Comparison of ENCODE assay signal across 24 cellular contexts in genomic region chr2:145715601-145716000, GRCh38.
DNase-seq lines count a peak whose midpoint lies in the region; ATAC-seq, FAIRE-seq and TF ChIP-seq lines count a peak whose summit lies in the region.
"Had no signal": no experiment of that assay in that cellular context is flagged by ENCODE, and none has a peak within 500 bp of the region (broad histone marks: within the 10 kb centered on the region; RNA-seq: fewer than 3 reads in every experiment).

No MANE protein-coding gene starts in this region.

- H3K4me2 ChIP-seq in GM23248 (ENCODE audit: unreplicated experiment) (no peak overlapping the region), PC-3 (ENCODE audit: low read length) (no peak overlapping the region)
- H3K4me2 ChIP-seq: PC-9 had no signal

- H3F3A ChIP-seq in GM23248 (ENCODE audit: insufficient read depth) (no peaks in the 10 kb centered on the region), PC-3 (ENCODE audit: low read length, unreplicated experiment) (no peaks in the 10 kb centered on the region)

- DNase-seq in Ammon's horn (ENCODE audit: low spot score) (peak; percentile 48), GM23248 (peak; percentile 64), PC-3 (peak; percentile 13), fibroblast of pulmonary artery (ENCODE audit: low read depth) (peak; percentile 4), urothelium cell line (ENCODE audit: low spot score) (no peak)
- DNase-seq in activated naive CD8-positive, alpha-beta T cell treated with anti-CD3 and anti-CD28 coated beads, Interleukin-2, amount 50 U/mL, for 24 hours: no peak
- DNase-seq in activated T-helper 2 cell treated with anti-CD3 and anti-CD28 coated beads, Interferon-gamma antibody, Interleukin-2, Interleukin-4, amounts not matched to agents 10 μg/mL and 5 μg/mL and 100 μg/mL, durations not matched to agents 14 hours and 24 hours and 36 hours (ENCODE audit: low spot score): no peak
- DNase-seq: activated CD4-positive, alpha-beta T cell treated with anti-CD3 and anti-CD28 coated beads, Interleukin-2, amount 50 U/mL, for 48 hours; activated effector memory CD4-positive, alpha-beta T cell treated with anti-CD3 and anti-CD28 coated beads, Interleukin-2, amount 50 U/mL, for 16 hours; amniotic stem cell; BE2C; caudate nucleus; NCI-H1048; NCI-H2029 treated with DMSO at 0.1 percent for 48 hours; NCI-H774; nucleus accumbens; PC-9; stimulated activated CD4-positive, alpha-beta T cell treated with anti-CD3 and anti-CD28 coated beads, Interleukin-12 subunit alpha, Interleukin-12 subunit beta, amount 100 ng/mL, for 4 hours; stomach; upper lobe of left lung had no signal

- no peaks in the 10 kb centered on the region for H3K36me3 Mint-ChIP-seq in activated naive CD8-positive, alpha-beta T cell treated with anti-CD3 and anti-CD28 coated beads, Interleukin-2, amount 50 U/mL, for 24 hours (ENCODE audit: low read depth)
- H3K36me3 Mint-ChIP-seq in activated T-helper 2 cell treated with anti-CD3 and anti-CD28 coated beads, Interferon-gamma antibody, Interleukin-2, Interleukin-4, amounts not matched to agents 10 μg/mL and 5 μg/mL and 100 μg/mL, durations not matched to agents 14 hours and 24 hours and 36 hours (ENCODE audit: low read depth): no peaks in the 10 kb centered on the region

- no peaks in the 10 kb centered on the region for H3K4me1 Mint-ChIP-seq in activated naive CD8-positive, alpha-beta T cell treated with anti-CD3 and anti-CD28 coated beads, Interleukin-2, amount 50 U/mL, for 24 hours
- no peaks in the 10 kb centered on the region for H3K4me1 Mint-ChIP-seq in activated T-helper 2 cell treated with anti-CD3 and anti-CD28 coated beads, Interferon-gamma antibody, Interleukin-2, Interleukin-4, amounts not matched to agents 10 μg/mL and 5 μg/mL and 100 μg/mL, durations not matched to agents 14 hours and 24 hours and 36 hours (ENCODE audit: low read depth)
- H3K4me1 Mint-ChIP-seq: IgD-negative memory B cell had no signal

- H3K27me3 ChIP-seq in GM23248 (replicated peaks; ENCODE audit: insufficient read depth) (no peaks in the 10 kb centered on the region), PC-3 (ENCODE audit: low read length) (no peaks in the 10 kb centered on the region)
- H3K27me3 ChIP-seq: BE2C, stomach, upper lobe of left lung had no signal

- in situ Hi-C loops in GM23248 (cut with MboI): no loop called here

- CTCF ChIA-PET in PC-3 (lab: Charles Lee): no interaction called here

- WGBS in GM23248 (ENCODE audit: low coverage in 1 of 2, low lambda C conversion rate in 2 of 2, missing lambda C conversion rate in 2 of 2), 2 experiments: 10 to 11% methylated on average over 2 of the region's 2 CpGs

- intact Hi-C loops in PC-3 (cut with micrococcal nuclease): no loop called here
- intact Hi-C loops in activated T-helper 2 cell treated with anti-CD3 and anti-CD28 coated beads, Interferon-gamma antibody, Interleukin-2, Interleukin-4, amounts not matched to agents 10 μg/mL and 5 μg/mL and 100 μg/mL, durations not matched to agents 14 hours and 24 hours and 36 hours (cut with micrococcal nuclease): no loop called here

- H3K27ac ChIP-seq in GM23248: no peak overlapping the region
- H3K27ac ChIP-seq in PC-3 (ENCODE audit: low read length): no peak overlapping the region
- H3K27ac ChIP-seq: epithelial cell of prostate, PC-9, stomach, upper lobe of left lung had no signal

- peaks cover 4% of the 10 kb centered on the region for H3K9me3 Mint-ChIP-seq in activated naive CD8-positive, alpha-beta T cell treated with anti-CD3 and anti-CD28 coated beads, Interleukin-2, amount 50 U/mL, for 24 hours
- H3K9me3 Mint-ChIP-seq in activated T-helper 2 cell treated with anti-CD3 and anti-CD28 coated beads, Interferon-gamma antibody, Interleukin-2, Interleukin-4, amounts not matched to agents 10 μg/mL and 5 μg/mL and 100 μg/mL, durations not matched to agents 14 hours and 24 hours and 36 hours: no peaks in the 10 kb centered on the region

- H3K9me3 ChIP-seq in GM23248 (ENCODE audit: low read depth) (no peaks in the 10 kb centered on the region), PC-3 (ENCODE audit: low read length) (no peaks in the 10 kb centered on the region)
- H3K9me3 ChIP-seq: BE2C had no signal

- H3K79me2 ChIP-seq in GM23248 (ENCODE audit: insufficient read depth): no peaks in the 10 kb centered on the region
- no peaks in the 10 kb centered on the region for H3K79me2 ChIP-seq in PC-3 (ENCODE audit: low read length)

- H2AFZ ChIP-seq in GM23248 (peak overlapping the region; percentile 54), PC-3 (ENCODE audit: low read length) (no peak overlapping the region)

- H4K20me1 ChIP-seq in GM23248 (ENCODE audit: insufficient read depth): no peaks in the 10 kb centered on the region
- no peaks in the 10 kb centered on the region for H4K20me1 ChIP-seq in PC-3 (ENCODE audit: low read length)

- no peak for ATAC-seq in PC-3
- no peak for ATAC-seq in activated naive CD8-positive, alpha-beta T cell treated with anti-CD3 and anti-CD28 coated beads, Interleukin-2, amount 50 U/mL, for 24 hours

- TF ChIP-seq CTCF in PC-3 (conservative IDR thresholded peaks at IDR 0.05; ENCODE audit: low read depth, low read length) (no peak), fibroblast of pulmonary artery (IDR thresholded peaks at IDR 0.05; ENCODE audit: low read length, missing control alignments) (no peak)

- no peaks in the 10 kb centered on the region for H3K36me3 ChIP-seq in GM23248 (ENCODE audit: low read depth)
- H3K36me3 ChIP-seq in PC-3 (ENCODE audit: low read depth, low read length): no peaks in the 10 kb centered on the region
- H3K36me3 ChIP-seq: BE2C, stomach, upper lobe of left lung had no signal

- POLR2A ChIA-PET in PC-3 (lab: Charles Lee; ENCODE audit: unreplicated experiment): no interaction called here

- no peak for FAIRE-seq in urothelium cell line (lab: Jason Lieb, UNC)
- FAIRE-seq: GM18507 had no signal

- no peaks in the 10 kb centered on the region for H3K27me3 Mint-ChIP-seq in activated naive CD8-positive, alpha-beta T cell treated with anti-CD3 and anti-CD28 coated beads, Interleukin-2, amount 50 U/mL, for 24 hours
- no peaks in the 10 kb centered on the region for H3K27me3 Mint-ChIP-seq in activated T-helper 2 cell treated with anti-CD3 and anti-CD28 coated beads, Interferon-gamma antibody, Interleukin-2, Interleukin-4, amounts not matched to agents 10 μg/mL and 5 μg/mL and 100 μg/mL, durations not matched to agents 14 hours and 24 hours and 36 hours (ENCODE audit: low read depth)
- H3K27me3 Mint-ChIP-seq: IgD-negative memory B cell had no signal

- no peak overlapping the region for H3K4me3 Mint-ChIP-seq in activated naive CD8-positive, alpha-beta T cell treated with anti-CD3 and anti-CD28 coated beads, Interleukin-2, amount 50 U/mL, for 24 hours
- H3K4me3 Mint-ChIP-seq in activated T-helper 2 cell treated with anti-CD3 and anti-CD28 coated beads, Interferon-gamma antibody, Interleukin-2, Interleukin-4, amounts not matched to agents 10 μg/mL and 5 μg/mL and 100 μg/mL, durations not matched to agents 14 hours and 24 hours and 36 hours (ENCODE audit: low read depth): no peak overlapping the region
- H3K4me3 Mint-ChIP-seq: IgD-negative memory B cell had no signal

- H3K9ac ChIP-seq in GM23248: no peak overlapping the region
- no peak overlapping the region for H3K9ac ChIP-seq in PC-3 (ENCODE audit: low read length)

- no peaks in the 10 kb centered on the region for H3K4me1 ChIP-seq in GM23248 (ENCODE audit: insufficient read depth)
- no peaks in the 10 kb centered on the region for H3K4me1 ChIP-seq in PC-3 (ENCODE audit: insufficient read depth, low read length)
- H3K4me1 ChIP-seq: BE2C, stomach, upper lobe of left lung had no signal

- H3K27ac Mint-ChIP-seq in activated naive CD8-positive, alpha-beta T cell treated with anti-CD3 and anti-CD28 coated beads, Interleukin-2, amount 50 U/mL, for 24 hours: no peak overlapping the region
- H3K27ac Mint-ChIP-seq in activated T-helper 2 cell treated with anti-CD3 and anti-CD28 coated beads, Interferon-gamma antibody, Interleukin-2, Interleukin-4, amounts not matched to agents 10 μg/mL and 5 μg/mL and 100 μg/mL, durations not matched to agents 14 hours and 24 hours and 36 hours: no peak overlapping the region
- H3K27ac Mint-ChIP-seq: IgD-negative memory B cell had no signal

- H3K9me2 ChIP-seq in GM23248 (ENCODE audit: insufficient read depth): no peaks in the 10 kb centered on the region
- no peaks in the 10 kb centered on the region for H3K9me2 ChIP-seq in PC-3 (replicated peaks; ENCODE audit: low read length)

- H3K4me3 ChIP-seq in GM23248 (no peak overlapping the region), PC-3 (ENCODE audit: low read length) (no peak overlapping the region), fibroblast of pulmonary artery (replicated peaks; ENCODE audit: low read depth, low read length) (no peak overlapping the region)
- H3K4me3 ChIP-seq: lung, PC-9, stomach, upper lobe of left lung had no signal

- no TSS peak for BruUV-seq in PC-3 (replicated peaks; lab: Mats Ljungman, UMichigan)

Comparison
In these comparisons a context has a peak if more than half of its experiments do, and no peak if none do; other contexts are left out.
1. DNase-seq: peak in Ammon's horn (single experiment), GM23248 (single experiment), PC-3 (single experiment) and fibroblast of pulmonary artery (single experiment); none in activated naive CD8-positive, alpha-beta T cell treated with anti-CD3 and anti-CD28 coated beads, Interleukin-2, amount 50 U/mL, for 24 hours (single experiment), activated T-helper 2 cell treated with anti-CD3 and anti-CD28 coated beads, Interferon-gamma antibody, Interleukin-2, Interleukin-4, amounts not matched to agents 10 μg/mL and 5 μg/mL and 100 μg/mL, durations not matched to agents 14 hours and 24 hours and 36 hours (single experiment) and urothelium cell line (single experiment).